Comparison of ENCODE assay signal across 8 cellular contexts in genomic region chr2:232633413-232634318, GRCh38. TPM values are rescaled to one million over a fixed set of nuclear protein-coding genes. Genes with fewer than 3 reads are reported as not detected.
A peak's percentile ranks its signal among the peaks of the same experiment; 100 is the strongest.
DNase-seq lines count a peak whose midpoint lies in the region; ATAC-seq and TF ChIP-seq lines count a peak whose summit lies in the region.

Gene EFHD1, plus strand, starts transcription at chr2:232633604. Its CDS starts 101 bp downstream, at chr2:232633705.

- TF ChIP-seq CTCF in AG04450 (IDR thresholded peaks at IDR 0.05; ENCODE audit: low read depth, low read length) (no peak), HFF-Myc (IDR thresholded peaks at IDR 0.05; ENCODE audit: low read depth, low read length, missing control alignments) (no peak), heart left ventricle (IDR thresholded peaks at IDR 0.05) (no peak), ovary (IDR thresholded peaks at IDR 0.05) (no peak), thyroid gland (IDR thresholded peaks at IDR 0.05) (no peak)

- H3K9me3 ChIP-seq in AG04450 (ENCODE audit: control insufficient read depth, insufficient read depth, low read length) (no peaks in the 10 kb centered on the region; the same call in 1 of the 2 replicates), adipocyte (ENCODE audit: control insufficient read depth, low read length) (no peaks in the 10 kb centered on the region), heart left ventricle (no peaks in the 10 kb centered on the region), ovary (no peaks in the 10 kb centered on the region), thyroid gland (no peaks in the 10 kb centered on the region)

- DNase-seq in AG04450 (ENCODE audit: low read depth, low spot score): no peak
- DNase-seq in HFF-Myc (ENCODE audit: extremely low read depth, low read depth): no peak
- peak; percentile 53 for DNase-seq in SK-N-DZ (ENCODE audit: low spot score)
- DNase-seq in adipocyte (ENCODE audit: low read depth): peak; percentile 87
- DNase-seq in heart left ventricle: peak; percentile 86 to 90 (median 88)
- DNase-seq in ovary: peak; percentile 86 to 91 (median 88)
- DNase-seq in thyroid gland: peak; percentile 81 to 87

- H3K27me3 ChIP-seq in AG04450 (ENCODE audit: control insufficient read depth, insufficient read depth, low read length) (peaks cover 59% of the 10 kb centered on the region), adipocyte (replicated peaks; ENCODE audit: control insufficient read depth, insufficient read depth, low read length) (peaks cover 9% of the 10 kb centered on the region), heart left ventricle (peaks cover 0 to 42% (median 6%) of the 10 kb centered on the region in 9 donors), ovary (no peaks in the 10 kb centered on the region), thyroid gland (no peaks in the 10 kb centered on the region)

- H3K4me3 ChIP-seq in AG04450 (ENCODE audit: low read depth, low read length) (peak within 1 kb of the TSS; percentile 59), HFF-Myc (replicated peaks; ENCODE audit: low read depth, low read length) (peak within 1 kb of the TSS; percentile 34), adipocyte (ENCODE audit: low read length) (peak within 1 kb of the TSS; percentile 83), heart left ventricle (peak within 1 kb of the TSS; percentile 54 to 81 (median 66)), ovary (peak within 1 kb of the TSS; percentile 87), thyroid gland (replicated peaks in 1 of 3) (peak within 1 kb of the TSS; percentile 39 to 77 (median 64))

- H3K36me3 ChIP-seq in adipocyte (ENCODE audit: control insufficient read depth, insufficient read depth, low read length, severe bottlenecking): no peaks in the 10 kb centered on the region
- no peaks in the 10 kb centered on the region for H3K36me3 ChIP-seq in heart left ventricle
- no peaks in the 10 kb centered on the region for H3K36me3 ChIP-seq in ovary
- no peaks in the 10 kb centered on the region for H3K36me3 ChIP-seq in thyroid gland

- 0 to 1% (median 1%) methylated on average over 36 to 101 of the region's 101 CpGs for WGBS in heart left ventricle, 4 donors
- WGBS in ovary, 3 donors: 1 to 2% (median 1%) methylated on average over 56 to 101 of the region's 101 CpGs
- 2 to 3% methylated on average over 19 to 30 of the region's 101 CpGs for WGBS in thyroid gland, 2 donors

- CTCF ChIA-PET in AG04450 (lab: Charles Lee): interaction anchor here (0.6 to 1.6 kb wide), 3 partner anchors 23 to 618 kb away, joined by 3 to 4 read pairs (median 3); partner anchors contain the start of gene ATG16L1

- no peak for TF ChIP-seq EP300 in ovary (IDR thresholded peaks at IDR 0.05)

- POLR2A ChIA-PET in AG04450 (lab: Yijun Ruan, JAX): interaction anchor here (1.0 to 1.5 kb wide), 2 partner anchors 11 to 22 kb away, joined by 3 to 4 read pairs; no protein-coding TSS in a partner anchor

- peaks cover 18% of the 10 kb centered on the region for H3K4me1 ChIP-seq in adipocyte (ENCODE audit: control insufficient read depth, insufficient read depth, low read length)
- peaks cover 0 to 39% (median 14%) of the 10 kb centered on the region in 12 donors for H3K4me1 ChIP-seq in heart left ventricle
- peaks cover 4% of the 10 kb centered on the region for H3K4me1 ChIP-seq in ovary (ENCODE audit: insufficient read depth)
- H3K4me1 ChIP-seq in thyroid gland: peaks cover 7 to 13% of the 10 kb centered on the region in 2 donors

- H3K27ac ChIP-seq in AG04450 (ENCODE audit: low read depth, low read length) (no peak within 1 kb of the TSS), heart left ventricle (peak within 1 kb of the TSS; percentile 69 to 95 (median 86)), ovary (peak within 1 kb of the TSS; percentile 87 to 94), thyroid gland (peak within 1 kb of the TSS; percentile 34 to 78 (median 61))

- TF ChIP-seq POLR2A in heart left ventricle (IDR thresholded peaks at IDR 0.05) (peak in 1 of 2 donors; percentile 83), ovary (IDR thresholded peaks at IDR 0.05) (peak; percentile 58), thyroid gland (IDR thresholded peaks at IDR 0.05) (peak; percentile 63 to 77)

- H3K9ac ChIP-seq in adipocyte (ENCODE audit: low read length): peak within 1 kb of the TSS; percentile 80

- intact Hi-C loops in heart left ventricle (cut with DNase I) (loop anchor here in 2 of 10 donors (2.0 to 5.0 kb wide), 2 partner anchors 34 to 35 kb away; no protein-coding TSS in a partner anchor), ovary (cut with DNase I) (no loop called here), thyroid gland (cut with DNase I) (loop anchor here (10.0 kb wide), 1 partner anchor 61 kb away; the partner anchor contains the start of gene GIGYF2)

- ATAC-seq in heart left ventricle (peak; percentile 53 to 93 (median 86)), GM19395 (IDR thresholded peaks at IDR 0.05; ENCODE audit: unreplicated experiment) (no peak)

RNA-seq across cellular contexts. Expression of gene EFHD1, which starts in this region (rescaled TPM):
- polyA plus RNA-seq in AG04450 (2011; rRNA removed) (0.05 TPM in 1 of 2 replicates, not detected in the other), heart left ventricle (10 to 100 TPM in 1 of 2 donors, 1 to 10 TPM in 1; 9.0 to 26.8 TPM), ovary (100 to 1,000 TPM in 1 of 2 donors, 10 to 100 TPM in 1; 83.4 to 154 TPM)
- polyA minus RNA-seq in AG04450 (2011; rRNA and poly(A)+ RNA removed): 0.17 TPM in 1 of 2 replicates, not detected in the other
- 0.85 and 1.0 TPM in 2 replicates for polyA plus RNA-seq in SK-N-DZ (2014; cell fraction: cytosol; rRNA removed)
- polyA plus RNA-seq in SK-N-DZ (2014; cell fraction: nucleus; rRNA removed): 0.83 TPM in 1 of 2 replicates, not detected in the other
- total RNA-seq in heart left ventricle (10 to 100 TPM in 7 of 9 donors, 1 to 10 TPM in 2; 9.0 to 44.8 (median 20.7) TPM), ovary (10 to 100 TPM; 14.8 to 87.0 (median 46.8) TPM), thyroid gland (10 to 100 TPM in 3 of 4 donors, 1 to 10 TPM in 1; 6.9 to 17.5 (median 14.8) TPM)

Comparison
In these comparisons a context has a peak if more than half of its experiments do, and no peak if none do; other contexts are left out.
1. DNase-seq: peak in SK-N-DZ (single experiment), adipocyte (single experiment), heart left ventricle (5 of 5), ovary (5 of 5) and thyroid gland (2 of 2); none in AG04450 (single experiment) and HFF-Myc (single experiment).
2. H3K4me3 ChIP-seq: peak in every context shown above with its lines; median percentile 87 in ovary; 83 in adipocyte; 66 in heart left ventricle; 64 in thyroid gland; 59 in AG04450; 34 in HFF-Myc.